Comparison of ENCODE assay signal across 8 cellular contexts in the genomic region with DNA sequence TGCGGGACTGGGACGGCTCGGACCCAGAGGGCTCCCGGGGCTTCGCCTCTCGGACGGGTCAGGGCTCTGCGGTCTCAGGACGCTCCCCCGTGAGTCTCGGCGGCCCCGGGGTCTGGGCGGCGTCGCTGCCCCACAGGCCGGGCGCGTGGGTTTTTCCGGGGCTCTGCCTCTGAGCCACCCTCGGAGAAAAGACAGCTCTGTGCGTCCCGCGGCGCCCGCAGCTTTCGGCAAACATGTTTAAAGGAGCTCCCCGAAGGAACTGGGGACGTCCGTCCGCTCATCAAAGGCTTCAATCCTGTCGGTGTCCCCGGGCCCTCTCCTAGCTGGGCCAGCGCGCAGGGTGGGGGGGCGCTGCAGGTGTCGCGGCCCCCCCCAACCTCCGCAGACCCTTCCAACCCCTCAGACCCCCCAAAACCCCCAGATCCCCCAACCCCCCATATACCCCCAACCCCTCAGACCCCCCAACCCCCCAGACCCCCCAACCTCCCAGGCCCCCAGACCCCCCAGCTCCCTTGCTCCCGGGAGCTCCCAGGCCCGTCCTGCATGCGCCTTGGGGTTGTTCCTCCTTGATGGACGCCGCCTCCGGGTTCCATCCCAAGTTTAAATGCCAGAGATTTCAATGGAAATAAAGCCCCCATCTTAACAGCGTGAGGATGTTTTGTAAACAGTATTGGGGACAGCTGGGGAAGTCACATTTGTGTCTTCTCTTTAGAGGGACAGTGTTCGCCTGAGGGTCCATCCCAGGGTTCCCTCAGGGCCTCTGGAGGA. TPM values are rescaled to one million over a fixed set of nuclear protein-coding genes. Genes with fewer than 3 reads are reported as not detected.
A peak's percentile ranks its signal among the peaks of the same experiment; 100 is the strongest.
DNase-seq lines count a peak whose midpoint lies in the region; ATAC-seq and TF ChIP-seq lines count a peak whose summit lies in the region.

No MANE protein-coding gene starts in this region.

- CTCF ChIA-PET in Caco-2 (lab: Charles Lee), result interaction anchor here (0.7 kb wide), 2 partner anchors 114 to 171 kb away, joined by 4 to 5 read pairs; no protein-coding TSS in a partner anchor
- CTCF ChIA-PET in activated naive CD4-positive, alpha-beta T cell treated with anti-CD3 and anti-CD28 coated beads, Interleukin-2, amount 10 ng/mL, durations not matched to agents 7 days and 5 days (lab: Charles Lee), result no interaction called here

- intact Hi-C loops in Caco-2 (cut with micrococcal nuclease; ENCODE audit: unreplicated experiment), result loop anchor here (2.0 to 5.0 kb wide), 2 partner anchors 45 to 48 kb away; a partner anchor contains a TSS

- H3K9me3 ChIP-seq in Caco-2, result no peaks in the 10 kb centered on the region; the same call in 1 of the 2 replicates
- peaks cover 5% of the 10 kb centered on the region for H3K9me3 ChIP-seq in iPS-15b (ENCODE audit: control insufficient read depth, insufficient read depth, low read length)

- H3K4me1 ChIP-seq in Caco-2, result peaks cover 1% of the 10 kb centered on the region
- no peaks in the 10 kb centered on the region for H3K4me1 ChIP-seq in iPS-15b (ENCODE audit: control insufficient read depth, insufficient read depth, low read length)

- no peak overlapping the region for H3K9ac ChIP-seq in iPS-15b (ENCODE audit: low read depth, low read length)

- peak overlapping the region; percentile 52 for H3K4me3 Mint-ChIP-seq in Caco-2 (ENCODE audit: unreplicated experiment)
- H3K4me3 Mint-ChIP-seq in activated naive CD4-positive, alpha-beta T cell treated with anti-CD3 and anti-CD28 coated beads, Interleukin-2, amount 10 ng/mL, durations not matched to agents 7 days and 5 days, result peak overlapping the region; percentile 61

- H3K9me3 Mint-ChIP-seq in Caco-2 (ENCODE audit: unreplicated experiment), result no peaks in the 10 kb centered on the region
- H3K9me3 Mint-ChIP-seq in activated naive CD4-positive, alpha-beta T cell treated with anti-CD3 and anti-CD28 coated beads, Interleukin-2, amount 10 ng/mL, durations not matched to agents 7 days and 5 days, result peaks cover 15% of the 10 kb centered on the region

- no TSS peak for BruUV-seq in Caco-2 (replicated peaks; lab: Mats Ljungman, UMichigan)

- H3K27me3 Mint-ChIP-seq in Caco-2 (ENCODE audit: insufficient read depth, unreplicated experiment), result no peaks in the 10 kb centered on the region
- peaks cover 43% of the 10 kb centered on the region for H3K27me3 Mint-ChIP-seq in activated naive CD4-positive, alpha-beta T cell treated with anti-CD3 and anti-CD28 coated beads, Interleukin-2, amount 10 ng/mL, durations not matched to agents 7 days and 5 days

- H3K36me3 ChIP-seq in Caco-2 (ENCODE audit: control insufficient read depth, insufficient read depth, low read length) (0 out of 2 replicates have a peak, but pooled peaks cover 1% of the 10 kb centered on the region), iPS-15b (ENCODE audit: control insufficient read depth, insufficient read depth, low read length) (peaks cover 5% of the 10 kb centered on the region)

- no peak for ATAC-seq in HG02884 (IDR thresholded peaks at IDR 0.05; ENCODE audit: unreplicated experiment)

- DNase-seq in Caco-2 (peak in 1 of 2 experiments; percentile 32), LoVo (ENCODE audit: low spot score) (peak; percentile 3), SHP77 (lab: John Stamatoyannopoulos, UW) (no peak), KG1 (lab: John Stamatoyannopoulos, UW) (no peak)
- peak; percentile 63 for DNase-seq in activated naive CD4-positive, alpha-beta T cell treated with anti-CD3 and anti-CD28 coated beads, Interleukin-2, amount 10 ng/mL, durations not matched to agents 7 days and 5 days
- peak; percentile 49 for DNase-seq in stimulated activated CD4-positive, alpha-beta T cell treated with anti-CD3 and anti-CD28 coated beads, Interleukin-4, amount 100 ng/mL, for 1 hour

- H3K4me1 Mint-ChIP-seq in Caco-2 (ENCODE audit: low read depth, unreplicated experiment), result no peaks in the 10 kb centered on the region
- peaks cover 17% of the 10 kb centered on the region for H3K4me1 Mint-ChIP-seq in activated naive CD4-positive, alpha-beta T cell treated with anti-CD3 and anti-CD28 coated beads, Interleukin-2, amount 10 ng/mL, durations not matched to agents 7 days and 5 days

- TF ChIP-seq CTCF in Caco-2 (IDR thresholded peaks at IDR 0.05; ENCODE audit: insufficient read depth in 1 of 2, low read depth in 1 of 2, low read length in 1 of 2, severe bottlenecking in 1 of 2, unreplicated experiment in 1 of 2), result no peak

- H3K27ac Mint-ChIP-seq in Caco-2 (ENCODE audit: unreplicated experiment), result no peak overlapping the region
- H3K27ac Mint-ChIP-seq in activated naive CD4-positive, alpha-beta T cell treated with anti-CD3 and anti-CD28 coated beads, Interleukin-2, amount 10 ng/mL, durations not matched to agents 7 days and 5 days, result no peak overlapping the region

- H3K4me3 ChIP-seq in Caco-2 (ENCODE audit: low read depth, low read length) (peak overlapping the region; percentile 61), iPS-15b (ENCODE audit: low read depth, low read length) (peak overlapping the region; percentile 45)

- POLR2A ChIA-PET in Caco-2 (lab: Charles Lee), result interaction anchor here (1.0 to 3.2 kb wide), 2 partner anchors 8 to 46 kb away, joined by 4 to 9 read pairs; no protein-coding TSS in a partner anchor

- no peaks in the 10 kb centered on the region for H3K27me3 ChIP-seq in Caco-2 (replicated peaks; ENCODE audit: control insufficient read depth, insufficient read depth, low read length)
- peaks cover 12% of the 10 kb centered on the region for H3K27me3 ChIP-seq in iPS-15b (ENCODE audit: control insufficient read depth, insufficient read depth, low read length)

- H3K36me3 Mint-ChIP-seq in Caco-2 (ENCODE audit: insufficient read depth, unreplicated experiment), result peaks cover 12% of the 10 kb centered on the region
- peaks cover 29% of the 10 kb centered on the region for H3K36me3 Mint-ChIP-seq in activated naive CD4-positive, alpha-beta T cell treated with anti-CD3 and anti-CD28 coated beads, Interleukin-2, amount 10 ng/mL, durations not matched to agents 7 days and 5 days

RNA-seq across cellular contexts. Expression of a gene that starts 1.0 kb away (rescaled TPM):
- 12.9 and 14.0 TPM in 2 replicates for total RNA-seq in Caco-2 (2022)

RNA-seq across cellular contexts. Expression of a gene that starts 42.8 kb away (rescaled TPM):
- 0.56 and 0.57 TPM in 2 replicates for total RNA-seq in Caco-2 (2022)

RNA-seq across cellular contexts. Expression of a gene that starts 56.8 kb away (rescaled TPM):
- 0.29 and 1.2 TPM in 2 replicates for total RNA-seq in Caco-2 (2022)

Comparison
In these comparisons a context has a peak if more than half of its experiments do, and no peak if none do; other contexts are left out.
1. DNase-seq: peak in LoVo (single experiment), activated naive CD4-positive, alpha-beta T cell treated with anti-CD3 and anti-CD28 coated beads, Interleukin-2, amount 10 ng/mL, durations not matched to agents 7 days and 5 days (single experiment) and stimulated activated CD4-positive, alpha-beta T cell treated with anti-CD3 and anti-CD28 coated beads, Interleukin-4, amount 100 ng/mL, for 1 hour (single experiment); none in SHP77 (0 of 2) and KG1 (single experiment).